17 cellular contexts compared by ENCODE assay signal in genomic region chr4:187251896-187252295, GRCh38.
"Had no signal": no experiment of that assay in that cellular context is flagged by ENCODE, and none has a peak within 500 bp of the region (broad histone marks: within the 10 kb centered on the region; RNA-seq: fewer than 3 reads in every experiment).

No MANE protein-coding gene starts in this region.

- H3K4me1 ChIP-seq: breast epithelium had no signal

- DNase-seq: activated CD4-positive, alpha-beta T cell treated with anti-CD3 and anti-CD28 coated beads, Interleukin-2, amount 50 U/mL, for 4 hours; activated CD8-positive, alpha-beta memory T cell treated with anti-CD3 and anti-CD28 coated beads, Interleukin-2, amount 10 ng/mL, durations not matched to agents 7 days and 5 days; activated gamma-delta T cell; activated T-cell treated with anti-CD3 and anti-CD28 coated beads, Interleukin-2, amount 50 U/mL, for 4 hours; amygdala; effector memory CD8-positive, alpha-beta T cell; left ventricle myocardium superior; stimulated activated CD4-positive, alpha-beta T cell treated with anti-CD3 and anti-CD28 coated beads, Interleukin-12 subunit alpha, Interleukin-12 subunit beta, amount 100 ng/mL, for 4 hours; stimulated activated naive CD4-positive, alpha-beta T cell; substantia nigra; T-helper 17 cell; trophoblast cell had no signal

- H3K4me1 Mint-ChIP-seq: activated CD8-positive, alpha-beta memory T cell treated with anti-CD3 and anti-CD28 coated beads, Interleukin-2, amount 10 ng/mL, durations not matched to agents 7 days and 5 days; T-helper 17 cell had no signal

- H3K79me2 ChIP-seq: hepatocyte had no signal

- H3K4me3 Mint-ChIP-seq: activated CD8-positive, alpha-beta memory T cell treated with anti-CD3 and anti-CD28 coated beads, Interleukin-2, amount 10 ng/mL, durations not matched to agents 7 days and 5 days; activated naive CD8-positive, alpha-beta T cell; activated T-cell treated with anti-CD3 and anti-CD28 coated beads, Interleukin-2, amount 50 U/mL, for 4 hours; effector memory CD8-positive, alpha-beta T cell; T-helper 17 cell had no signal

- H3K27me3 ChIP-seq: breast epithelium, hepatocyte had no signal

- H3K27ac Mint-ChIP-seq: activated CD8-positive, alpha-beta memory T cell treated with anti-CD3 and anti-CD28 coated beads, Interleukin-2, amount 10 ng/mL, durations not matched to agents 7 days and 5 days; activated naive CD8-positive, alpha-beta T cell; effector memory CD8-positive, alpha-beta T cell; T-helper 17 cell had no signal

- H3K36me3 ChIP-seq: breast epithelium had no signal

- H2AFZ ChIP-seq: hepatocyte had no signal

- H3K9me3 ChIP-seq: breast epithelium had no signal

- H3K27ac ChIP-seq: breast epithelium, coronary artery, hepatocyte had no signal

- H3K36me3 Mint-ChIP-seq: activated CD8-positive, alpha-beta memory T cell treated with anti-CD3 and anti-CD28 coated beads, Interleukin-2, amount 10 ng/mL, durations not matched to agents 7 days and 5 days; activated naive CD8-positive, alpha-beta T cell had no signal

- H3K4me3 ChIP-seq: breast epithelium, coronary artery, hepatocyte had no signal

- H3K27me3 Mint-ChIP-seq: activated CD8-positive, alpha-beta memory T cell treated with anti-CD3 and anti-CD28 coated beads, Interleukin-2, amount 10 ng/mL, durations not matched to agents 7 days and 5 days; activated naive CD8-positive, alpha-beta T cell; effector memory CD8-positive, alpha-beta T cell; T-helper 17 cell had no signal

- FAIRE-seq: TTC549 had no signal

- H3K4me2 ChIP-seq: hepatocyte had no signal
